8 cellular contexts compared by ENCODE assay signal in genomic region chr5:151252762-151253603, GRCh38. TPM values are rescaled to one million over a fixed set of nuclear protein-coding genes. Genes with fewer than 3 reads are reported as not detected.
A peak's percentile ranks its signal among the peaks of the same experiment; 100 is the strongest.
DNase-seq lines count a peak whose midpoint lies in the region; ATAC-seq and TF ChIP-seq lines count a peak whose summit lies in the region.

GM2A (plus strand) TSS chr5:151253185; CDS start chr5:151253217, 32 bp downstream.

- no peak for TF ChIP-seq EP300 in suprapubic skin (IDR thresholded peaks at IDR 0.05)

- no peaks in the 10 kb centered on the region for H3K36me3 ChIP-seq in suprapubic skin

- H3K9me3 Mint-ChIP-seq in activated naive CD4-positive, alpha-beta T cell treated with anti-CD3 and anti-CD28 coated beads, Interleukin-2, amount 50 U/mL, for 72 hours = peaks cover 0 to 5% of the 10 kb centered on the region in 2 donors

- H3K27ac ChIP-seq in suprapubic skin = peak within 1 kb of the TSS; percentile 85

- peak; percentile 94 for DNase-seq in NCI-H1092 treated with DMSO at 0.1 percent for 48 hours (lab: John Stamatoyannopoulos, UW)
- peak; percentile 100 for DNase-seq in SKM-1 (lab: John Stamatoyannopoulos, UW; ENCODE audit: unreplicated experiment)
- DNase-seq in activated naive CD4-positive, alpha-beta T cell treated with anti-CD3 and anti-CD28 coated beads, Interleukin-2, amount 50 U/mL, for 72 hours (ENCODE audit: low spot score in 2 of 2) = peak; percentile 98 to 99
- peak; percentile 99 for DNase-seq in globus pallidus (ENCODE audit: low spot score)
- DNase-seq in nucleus accumbens (lab: John Stamatoyannopoulos, UW) = peak; percentile 81 to 100 (median 99)
- peak; percentile 100 for DNase-seq in suprapubic skin (ENCODE audit: low spot score in 2 of 2)

- WGBS in suprapubic skin = under 1% methylated on average over 48 of the region's 52 CpGs

- H3K4me3 ChIP-seq in GM08714 (ENCODE audit: low read length) (peak within 1 kb of the TSS; percentile 87), suprapubic skin (peak within 1 kb of the TSS; percentile 83)

- no peaks in the 10 kb centered on the region for H3K27me3 ChIP-seq in suprapubic skin

- no peaks in the 10 kb centered on the region for H3K9me3 ChIP-seq in suprapubic skin

- peaks cover 0 to 15% of the 10 kb centered on the region in 2 donors for H3K36me3 Mint-ChIP-seq in activated naive CD4-positive, alpha-beta T cell treated with anti-CD3 and anti-CD28 coated beads, Interleukin-2, amount 50 U/mL, for 72 hours

- TF ChIP-seq CTCF in suprapubic skin (IDR thresholded peaks at IDR 0.05) = no peak

- peak in 1 of 2 donors; percentile 69 for TF ChIP-seq POLR2A in suprapubic skin (IDR thresholded peaks at IDR 0.05)

- H3K4me1 ChIP-seq in suprapubic skin = peaks cover 43% of the 10 kb centered on the region

- peak within 1 kb of the TSS; percentile 52 to 88 for H3K27ac Mint-ChIP-seq in activated naive CD4-positive, alpha-beta T cell treated with anti-CD3 and anti-CD28 coated beads, Interleukin-2, amount 50 U/mL, for 72 hours

- peak; percentile 84 for ATAC-seq in HG02610 (IDR thresholded peaks at IDR 0.05; ENCODE audit: unreplicated experiment)
- peak; percentile 89 to 93 for ATAC-seq in activated naive CD4-positive, alpha-beta T cell treated with anti-CD3 and anti-CD28 coated beads, Interleukin-2, amount 50 U/mL, for 72 hours

RNA-seq across cellular contexts. Expression of gene GM2A, which starts in this region (rescaled TPM):
- 10 to 100 TPM; 36.8 to 85.2 TPM for total RNA-seq in activated naive CD4-positive, alpha-beta T cell treated with anti-CD3 and anti-CD28 coated beads, Interleukin-2, amount 50 U/mL, for 72 hours
- total RNA-seq in suprapubic skin = 100 to 1,000 TPM in 3 of 4 donors, 10 to 100 TPM in 1; 99.3 to 167 (median 126) TPM

Comparison
In these comparisons a context has a peak if more than half of its experiments do, and no peak if none do; other contexts are left out.
1. Peak in every context shown above with its lines: DNase-seq, ATAC-seq, H3K4me3 ChIP-seq and H3K27ac ChIP-seq.